In the genomic region with DNA sequence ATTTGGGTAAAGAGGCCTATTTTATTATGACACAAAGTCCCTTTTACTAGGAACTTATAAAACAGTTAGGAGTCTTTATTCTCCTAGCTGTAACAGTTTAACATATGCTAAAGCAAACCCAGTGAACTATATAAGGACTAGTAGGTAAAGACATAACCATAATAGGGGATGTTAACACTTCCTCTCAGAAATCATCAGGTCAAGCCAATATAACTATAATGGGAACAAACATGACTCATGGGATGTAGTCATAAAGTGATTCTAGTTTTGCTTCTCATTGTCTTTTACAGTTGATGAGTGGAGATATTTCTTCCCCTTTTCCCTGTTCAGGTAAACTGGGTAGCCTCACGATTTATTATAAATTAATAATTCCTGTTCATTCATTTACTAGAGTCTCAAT, we compare ENCODE assay signal across 12 cellular contexts. TPM values are rescaled to one million over a fixed set of nuclear protein-coding genes. Genes with fewer than 3 reads are reported as not detected.
DNase-seq lines count a peak whose midpoint lies in the region; ATAC-seq and TF ChIP-seq lines count a peak whose summit lies in the region.
"Had no signal": no experiment of that assay in that cellular context is flagged by ENCODE, and none has a peak within 500 bp of the region (broad histone marks: within the 10 kb centered on the region; RNA-seq: fewer than 3 reads in every experiment).

No MANE protein-coding gene starts in this region.

- H3K4me1 Mint-ChIP-seq in endothelial cell (ENCODE audit: unreplicated experiment) (peaks cover 68% of the 10 kb centered on the region), natural killer cell (no peaks in the 10 kb centered on the region)
- H3K4me1 Mint-ChIP-seq: CD4-positive, CD25-positive, alpha-beta regulatory T cell had no signal

- no peak overlapping the region for H3K4me3 ChIP-seq in transverse colon

- H3K27me3 Mint-ChIP-seq in endothelial cell (ENCODE audit: unreplicated experiment) (peaks cover 16% of the 10 kb centered on the region), natural killer cell (ENCODE audit: low read depth in 2 of 2) (no peaks in the 10 kb centered on the region)
- H3K27me3 Mint-ChIP-seq: CD4-positive, CD25-positive, alpha-beta regulatory T cell had no signal

- H3K4me3 Mint-ChIP-seq in endothelial cell (ENCODE audit: unreplicated experiment) (no peak overlapping the region), natural killer cell (no peak overlapping the region)
- H3K4me3 Mint-ChIP-seq: CD4-positive, CD25-positive, alpha-beta regulatory T cell; mesothelial cell of epicardium had no signal

- TF ChIP-seq POLR2A in transverse colon (IDR thresholded peaks at IDR 0.05): no peak

- H3K9me3 Mint-ChIP-seq in endothelial cell (ENCODE audit: unreplicated experiment) (peaks cover 13% of the 10 kb centered on the region), natural killer cell (peaks cover 9 to 13% of the 10 kb centered on the region in 2 donors)

- no peaks in the 10 kb centered on the region for H3K9me3 ChIP-seq in transverse colon

- peak; percentile 77 for ATAC-seq in GM21529 (IDR thresholded peaks at IDR 0.05; ENCODE audit: unreplicated experiment)
- peak; percentile 95 for ATAC-seq in HG03442 (IDR thresholded peaks at IDR 0.05; ENCODE audit: unreplicated experiment)
- no peak for ATAC-seq in natural killer cell

- H3K36me3 Mint-ChIP-seq in endothelial cell (ENCODE audit: low read depth, unreplicated experiment) (peaks cover 60% of the 10 kb centered on the region), natural killer cell (no peaks in the 10 kb centered on the region)
- H3K36me3 Mint-ChIP-seq: CD4-positive, CD25-positive, alpha-beta regulatory T cell had no signal

- H3K27me3 ChIP-seq in transverse colon: no peaks in the 10 kb centered on the region

- no peak for TF ChIP-seq EP300 in transverse colon (IDR thresholded peaks at IDR 0.05; ENCODE audit: low read depth)

- no peak for TF ChIP-seq CTCF in GM10266 (IDR thresholded peaks at IDR 0.05; ENCODE audit: control insufficient read depth, insufficient read depth, low read depth, missing control alignments)
- no peak for TF ChIP-seq CTCF in endothelial cell (IDR thresholded peaks at IDR 0.05; ENCODE audit: unreplicated experiment)
- TF ChIP-seq CTCF in transverse colon (IDR thresholded peaks at IDR 0.05): no peak
- TF ChIP-seq CTCF in natural killer cell (IDR thresholded peaks at IDR 0.05): no peak

- no peaks in the 10 kb centered on the region for H3K36me3 ChIP-seq in transverse colon

- DNase-seq in GM10266 (ENCODE audit: extremely low spot score) (peak; percentile 8), endothelial cell (ENCODE audit: low spot score) (no peak), transverse colon (no peak), natural killer cell (no peak), NCI-H446 treated with DMSO at 0.1 percent for 48 hours (lab: John Stamatoyannopoulos, UW) (no peak)
- no peak for DNase-seq in stimulated activated CD4-positive, alpha-beta T cell treated with anti-CD3 and anti-CD28 coated beads, Interleukin-4, amount 100 ng/mL, for 1 hour
- DNase-seq: activated CD4-positive, CD25-positive, alpha-beta regulatory T cell treated with anti-CD3 and anti-CD28 coated beads, Interleukin-2, amount 50 U/mL, for 72 hours; CD4-positive, CD25-positive, alpha-beta regulatory T cell; IMR-90 had no signal

- H3K4me1 ChIP-seq in transverse colon: no peaks in the 10 kb centered on the region

- intact Hi-C loops in transverse colon (cut with DNase I; ENCODE audit: low total_unique reads): no loop called here
- intact Hi-C loops in natural killer cell (cut with micrococcal nuclease): no loop called here

- no peak overlapping the region for H3K27ac ChIP-seq in transverse colon

- H3K27ac Mint-ChIP-seq in endothelial cell (ENCODE audit: unreplicated experiment) (peak overlapping the region; percentile 94), natural killer cell (no peak overlapping the region)
- H3K27ac Mint-ChIP-seq: CD4-positive, CD25-positive, alpha-beta regulatory T cell; mesothelial cell of epicardium had no signal

- WGBS in transverse colon (ENCODE audit: low coverage in 1 of 2), 2 donors: 57 to 65% methylated on average over 1 of the region's 1 CpG

- in situ Hi-C loops in transverse colon (cut with MboI; ENCODE audit: low pct_ligation_motif_present in 1 of 4, low pct_unique_long_range_greater_than_20kb in 1 of 4, low sequenced_read_pairs in 3 of 4): no loop called here

RNA-seq across cellular contexts. Expression of a gene that starts 9.7 kb away (rescaled TPM):
- total RNA-seq in endothelial cell (ENCODE audit: unreplicated experiment) (28.5 TPM), transverse colon (under 1 TPM in 3 of 4 donors, not detected in 1; 0.16 to 0.75 (median 0.27) TPM), natural killer cell (not detected)
- total RNA-seq: CD4-positive, CD25-positive, alpha-beta regulatory T cell had no signal

Comparison
In these comparisons a context has a peak if more than half of its experiments do, and no peak if none do; other contexts are left out.
1. ATAC-seq: peak in GM21529 (single experiment) and HG03442 (single experiment); none in natural killer cell (0 of 3).
2. RNA of a gene that starts 9.7 kb away (total RNA-seq): 28.5 TPM in endothelial cell (single experiment); 0.16 to 0.75 TPM in transverse colon and not detected in natural killer cell; every median in the first group is over 10 times any median in the second.